ENCODE assay signal across 21 cellular contexts in genomic region chr5:62327627-62328026, GRCh38. TPM values are rescaled to one million over a fixed set of nuclear protein-coding genes. Genes with fewer than 3 reads are reported as not detected.
DNase-seq lines count a peak whose midpoint lies in the region; ATAC-seq, FAIRE-seq and TF ChIP-seq lines count a peak whose summit lies in the region.
"Had no signal": no experiment of that assay in that cellular context is flagged by ENCODE, and none has a peak within 500 bp of the region (broad histone marks: within the 10 kb centered on the region; RNA-seq: fewer than 3 reads in every experiment).

No MANE protein-coding gene starts in this region.

- peaks cover 5% of the 10 kb centered on the region for H3K36me3 Mint-ChIP-seq in activated naive CD8-positive, alpha-beta T cell
- peaks cover 38% of the 10 kb centered on the region for H3K36me3 Mint-ChIP-seq in activated naive CD8-positive, alpha-beta T cell treated with anti-CD3 and anti-CD28 coated beads for 36 hours
- peaks cover 5% of the 10 kb centered on the region for H3K36me3 Mint-ChIP-seq in astrocyte (ENCODE audit: low read depth, unreplicated experiment)
- peaks cover 0 to 20% (median 12%) of the 10 kb centered on the region in 5 donors for H3K36me3 Mint-ChIP-seq in naive thymus-derived CD4-positive, alpha-beta T cell
- H3K36me3 Mint-ChIP-seq in Calu3 (ENCODE audit: insufficient read depth, unreplicated experiment): peaks cover 18% of the 10 kb centered on the region

- FAIRE-seq in astrocyte (lab: Jason Lieb, UNC): no peak
- FAIRE-seq: keratinocyte had no signal

- no peak for TF ChIP-seq CTCF in astrocyte (IDR thresholded peaks at IDR 0.05; ENCODE audit: insufficient read depth, low read depth, low read length)
- no peak for TF ChIP-seq CTCF in Calu3 (IDR thresholded peaks at IDR 0.05; ENCODE audit: unreplicated experiment)

- H4K20me1 ChIP-seq in astrocyte (ENCODE audit: insufficient read depth, low read length): peaks cover 76% of the 10 kb centered on the region

- no peak for ATAC-seq in naive thymus-derived CD4-positive, alpha-beta T cell
- ATAC-seq: lower lobe of right lung had no signal

- intact Hi-C loops in naive thymus-derived CD4-positive, alpha-beta T cell (cut with micrococcal nuclease): loop anchor here in 1 of 2 donors (2.0 kb wide), 1 partner anchor 15 kb away; no protein-coding TSS in a partner anchor
- intact Hi-C loops in Calu3 (cut with micrococcal nuclease; ENCODE audit: unreplicated experiment): no loop called here

- no peak overlapping the region for H3K4me3 ChIP-seq in astrocyte (ENCODE audit: insufficient read depth, low read depth, low read length)
- H3K4me3 ChIP-seq in naive thymus-derived CD4-positive, alpha-beta T cell (ENCODE audit: low read length): no peak overlapping the region
- H3K4me3 ChIP-seq: lower lobe of right lung, MG63, testis had no signal

- no peaks in the 10 kb centered on the region for H3K27me3 ChIP-seq in astrocyte (ENCODE audit: insufficient read depth, low read length)
- H3K27me3 ChIP-seq in naive thymus-derived CD4-positive, alpha-beta T cell (ENCODE audit: control insufficient read depth in 2 of 2, insufficient read depth in 2 of 2, low read length in 2 of 2): no peaks in the 10 kb centered on the region
- H3K27me3 ChIP-seq: MG63, testis had no signal

- POLR2A ChIA-PET in naive thymus-derived CD4-positive, alpha-beta T cell (lab: Charles Lee): no interaction called here

- no peak for DNase-seq in activated naive CD8-positive, alpha-beta T cell treated with anti-CD3 and anti-CD28 coated beads for 36 hours
- DNase-seq in astrocyte (ENCODE audit: low read depth): no peak
- DNase-seq in naive thymus-derived CD4-positive, alpha-beta T cell: no peak
- DNase-seq in ureter (ENCODE audit: low spot score): no peak
- no peak for DNase-seq in NCI-H2227 treated with DMSO at 0.1 percent for 48 hours (lab: John Stamatoyannopoulos, UW)
- DNase-seq in Calu3: no peak
- DNase-seq in activated CD8-positive, alpha-beta memory T cell treated with anti-CD3 and anti-CD28 coated beads, Interleukin-2, amount 50 U/mL, for 48 hours: no peak
- DNase-seq: activated CD4-positive, alpha-beta T cell treated with anti-CD3 and anti-CD28 coated beads for 4 hours; activated naive CD4-positive, alpha-beta T cell treated with anti-CD3 and anti-CD28 coated beads, Interleukin-2, amount 10 ng/mL, durations not matched to agents 7 days and 5 days; DMS79; GOT3; hypothalamus; lower lobe of right lung; MG63; testis had no signal

- H3K27me3 Mint-ChIP-seq in activated naive CD8-positive, alpha-beta T cell: no peaks in the 10 kb centered on the region
- H3K27me3 Mint-ChIP-seq in activated naive CD8-positive, alpha-beta T cell treated with anti-CD3 and anti-CD28 coated beads for 36 hours: no peaks in the 10 kb centered on the region
- H3K27me3 Mint-ChIP-seq in astrocyte (ENCODE audit: low read depth, unreplicated experiment) (no peaks in the 10 kb centered on the region), Calu3 (ENCODE audit: unreplicated experiment) (no peaks in the 10 kb centered on the region)
- H3K27me3 Mint-ChIP-seq in naive thymus-derived CD4-positive, alpha-beta T cell: no peaks in the 10 kb centered on the region
- H3K27me3 Mint-ChIP-seq: activated naive CD4-positive, alpha-beta T cell treated with anti-CD3 and anti-CD28 coated beads, Interleukin-2, amount 10 ng/mL, durations not matched to agents 7 days and 5 days; brain; dendritic cell treated with granulocyte-macrophage colony-stimulating factor and Interleukin-4, amounts not matched to agents 40 ng/mL and 50 ng/mL, for 4 days; IgD-negative memory B cell had no signal

- H3K36me3 ChIP-seq in astrocyte (ENCODE audit: insufficient read depth, low read length): no peaks in the 10 kb centered on the region
- no peaks in the 10 kb centered on the region for H3K36me3 ChIP-seq in naive thymus-derived CD4-positive, alpha-beta T cell (ENCODE audit: control insufficient read depth in 2 of 3, insufficient read depth in 3 of 3, low read length in 3 of 3)
- H3K36me3 ChIP-seq: lower lobe of right lung had no signal

- peak overlapping the region; percentile 58 for H3K27ac Mint-ChIP-seq in activated naive CD8-positive, alpha-beta T cell
- no peak overlapping the region for H3K27ac Mint-ChIP-seq in activated naive CD8-positive, alpha-beta T cell treated with anti-CD3 and anti-CD28 coated beads for 36 hours
- peak overlapping the region; percentile 36 for H3K27ac Mint-ChIP-seq in astrocyte (ENCODE audit: unreplicated experiment)
- peak overlapping the region in 8 of 9 donors; percentile 15 to 81 (median 48) for H3K27ac Mint-ChIP-seq in naive thymus-derived CD4-positive, alpha-beta T cell
- no peak overlapping the region for H3K27ac Mint-ChIP-seq in Calu3 (ENCODE audit: unreplicated experiment)
- H3K27ac Mint-ChIP-seq: activated naive CD4-positive, alpha-beta T cell treated with anti-CD3 and anti-CD28 coated beads, Interleukin-2, amount 10 ng/mL, durations not matched to agents 7 days and 5 days; dendritic cell treated with granulocyte-macrophage colony-stimulating factor and Interleukin-4, amounts not matched to agents 40 ng/mL and 50 ng/mL, for 4 days had no signal

- no peaks in the 10 kb centered on the region for H3K4me1 ChIP-seq in astrocyte (ENCODE audit: insufficient read depth, low read length)
- peaks cover 12 to 35% of the 10 kb centered on the region in 2 donors for H3K4me1 ChIP-seq in naive thymus-derived CD4-positive, alpha-beta T cell (ENCODE audit: control insufficient read depth in 2 of 2, insufficient read depth in 2 of 2, low read length in 2 of 2)
- H3K4me1 ChIP-seq: lower lobe of right lung, testis had no signal

- H3K9ac ChIP-seq in astrocyte (ENCODE audit: low read length): no peak overlapping the region

- CTCF ChIA-PET in naive thymus-derived CD4-positive, alpha-beta T cell (lab: Charles Lee): interaction anchor here (1.8 kb wide), 1 partner anchor 17 kb away, joined by 4 read pairs; no protein-coding TSS in a partner anchor
- CTCF ChIA-PET in Calu3 (lab: Charles Lee): no interaction called here

- H3K79me2 ChIP-seq in astrocyte (ENCODE audit: insufficient read depth, low read length): peaks cover 93% of the 10 kb centered on the region

- no TSS peak for BruUV-seq in Calu3 (replicated peaks; lab: Mats Ljungman, UMichigan)

- no peak overlapping the region for H3K4me3 Mint-ChIP-seq in activated naive CD8-positive, alpha-beta T cell
- H3K4me3 Mint-ChIP-seq in activated naive CD8-positive, alpha-beta T cell treated with anti-CD3 and anti-CD28 coated beads for 36 hours: no peak overlapping the region
- H3K4me3 Mint-ChIP-seq in astrocyte (ENCODE audit: unreplicated experiment) (no peak overlapping the region), Calu3 (ENCODE audit: low read depth, unreplicated experiment) (no peak overlapping the region)
- peak overlapping the region in 6 of 10 donors; percentile 5 to 60 (median 14) for H3K4me3 Mint-ChIP-seq in naive thymus-derived CD4-positive, alpha-beta T cell
- H3K4me3 Mint-ChIP-seq: activated naive CD4-positive, alpha-beta T cell treated with anti-CD3 and anti-CD28 coated beads, Interleukin-2, amount 10 ng/mL, durations not matched to agents 7 days and 5 days; brain; CD14-positive monocyte; dendritic cell treated with granulocyte-macrophage colony-stimulating factor and Interleukin-4, amounts not matched to agents 40 ng/mL and 50 ng/mL, for 4 days; IgD-negative memory B cell had no signal

- no peak overlapping the region for H3K27ac ChIP-seq in astrocyte (ENCODE audit: low read depth, low read length)
- H3K27ac ChIP-seq in naive thymus-derived CD4-positive, alpha-beta T cell (ENCODE audit: low read depth, low read length): no peak overlapping the region
- H3K27ac ChIP-seq: lower lobe of right lung, testis had no signal

- peak overlapping the region; percentile 8 for H3K4me2 ChIP-seq in astrocyte (ENCODE audit: low read length)

- no peak overlapping the region for H2AFZ ChIP-seq in astrocyte (ENCODE audit: low read depth, low read length)

- H3K4me1 Mint-ChIP-seq in activated naive CD8-positive, alpha-beta T cell (ENCODE audit: low read depth): peaks cover 82% of the 10 kb centered on the region
- H3K4me1 Mint-ChIP-seq in activated naive CD8-positive, alpha-beta T cell treated with anti-CD3 and anti-CD28 coated beads for 36 hours: peaks cover 63% of the 10 kb centered on the region
- H3K4me1 Mint-ChIP-seq in astrocyte (ENCODE audit: low read depth, unreplicated experiment) (peaks cover 19% of the 10 kb centered on the region), Calu3 (ENCODE audit: low read depth, unreplicated experiment) (peaks cover 10% of the 10 kb centered on the region)
- peaks cover 45 to 87% (median 79%) of the 10 kb centered on the region in 7 donors for H3K4me1 Mint-ChIP-seq in naive thymus-derived CD4-positive, alpha-beta T cell

- no peaks in the 10 kb centered on the region for H3K9me3 Mint-ChIP-seq in activated naive CD8-positive, alpha-beta T cell (ENCODE audit: low read depth)
- H3K9me3 Mint-ChIP-seq in activated naive CD8-positive, alpha-beta T cell treated with anti-CD3 and anti-CD28 coated beads for 36 hours: no peaks in the 10 kb centered on the region
- H3K9me3 Mint-ChIP-seq in astrocyte (ENCODE audit: unreplicated experiment): no peaks in the 10 kb centered on the region
- H3K9me3 Mint-ChIP-seq in naive thymus-derived CD4-positive, alpha-beta T cell: no peaks in the 10 kb centered on the region
- no peaks in the 10 kb centered on the region for H3K9me3 Mint-ChIP-seq in Calu3 (ENCODE audit: low read depth, unreplicated experiment)
- H3K9me3 Mint-ChIP-seq: activated naive CD4-positive, alpha-beta T cell treated with anti-CD3 and anti-CD28 coated beads, Interleukin-2, amount 10 ng/mL, durations not matched to agents 7 days and 5 days; brain; dendritic cell treated with granulocyte-macrophage colony-stimulating factor and Interleukin-4, amounts not matched to agents 40 ng/mL and 50 ng/mL, for 4 days; IgD-negative memory B cell had no signal

- H3K9me3 ChIP-seq in astrocyte (ENCODE audit: insufficient read depth, low read depth, low read length): no peaks in the 10 kb centered on the region
- H3K9me3 ChIP-seq in naive thymus-derived CD4-positive, alpha-beta T cell (ENCODE audit: control insufficient read depth in 2 of 3, low read length in 3 of 3): no peaks in the 10 kb centered on the region
- H3K9me3 ChIP-seq: lower lobe of right lung, MG63, testis had no signal

RNA-seq across cellular contexts. Expression of gene KIF2A, which starts 21.6 kb away (rescaled TPM):
- total RNA-seq in activated naive CD8-positive, alpha-beta T cell treated with anti-CD3 and anti-CD28 coated beads for 36 hours: 100 to 1,000 TPM; 164 to 175 TPM
- total RNA-seq in astrocyte (70.1 and 79.1 TPM in 2 replicates), ureter (50.6 TPM), Calu3 (2022) (76.9 and 81.4 TPM in 2 replicates)
- total RNA-seq in naive thymus-derived CD4-positive, alpha-beta T cell: 100 to 1,000 TPM in 3 of 5 experiments, 10 to 100 TPM in 2; 73.5 to 179 (median 142) TPM
- polyA plus RNA-seq in naive thymus-derived CD4-positive, alpha-beta T cell: 100 to 1,000 TPM; 136 to 159 TPM

Comparison
In these comparisons a context has a peak if more than half of its experiments do, and no peak if none do; other contexts are left out.
1. H3K27ac Mint-ChIP-seq: peak in activated naive CD8-positive, alpha-beta T cell (single experiment), astrocyte (single experiment) and naive thymus-derived CD4-positive, alpha-beta T cell (8 of 9); none in activated naive CD8-positive, alpha-beta T cell treated with anti-CD3 and anti-CD28 coated beads for 36 hours (single experiment) and Calu3 (single experiment).
2. H3K4me3 Mint-ChIP-seq: peak in naive thymus-derived CD4-positive, alpha-beta T cell (6 of 10); none in activated naive CD8-positive, alpha-beta T cell (single experiment), activated naive CD8-positive, alpha-beta T cell treated with anti-CD3 and anti-CD28 coated beads for 36 hours (single experiment), astrocyte (single experiment) and Calu3 (single experiment).